In the genomic region with DNA sequence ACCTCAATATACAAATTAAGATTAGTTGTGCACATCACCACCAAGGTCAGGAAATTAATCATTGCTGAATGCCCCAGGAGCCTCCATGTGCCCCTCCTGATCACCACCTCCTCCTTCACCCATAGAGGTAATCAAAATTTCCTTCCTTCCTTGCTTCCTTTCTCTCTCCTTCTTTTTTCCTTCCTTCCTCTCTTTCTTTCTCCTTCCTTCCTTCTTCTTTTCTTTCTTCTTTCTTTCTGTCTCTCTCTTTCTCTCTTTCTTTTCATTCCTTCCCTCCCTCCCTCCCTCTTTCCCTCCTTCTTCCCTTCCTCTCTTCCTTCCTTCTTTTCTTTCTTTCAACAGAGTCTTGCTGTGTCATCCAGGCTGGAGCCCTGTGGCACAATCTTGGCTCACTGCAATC, we compare ENCODE assay signal across 19 cellular contexts.
DNase-seq lines count a peak whose midpoint lies in the region; ATAC-seq and TF ChIP-seq lines count a peak whose summit lies in the region.
"Had no signal": no experiment of that assay in that cellular context is flagged by ENCODE, and none has a peak within 500 bp of the region (broad histone marks: within the 10 kb centered on the region; RNA-seq: fewer than 3 reads in every experiment).

No MANE protein-coding gene starts in this region.

- H3K4me3 Mint-ChIP-seq in GM23338 (no peak overlapping the region), T-helper 17 cell (no peak overlapping the region), MCF 10A (ENCODE audit: unreplicated experiment) (no peak overlapping the region)
- no peak overlapping the region for H3K4me3 Mint-ChIP-seq in central memory CD8-positive, alpha-beta T cell
- H3K4me3 Mint-ChIP-seq: CD4-positive, alpha-beta T cell; CD8-positive, alpha-beta T cell had no signal

- no peak overlapping the region for H3K27ac ChIP-seq in GM23338 (ENCODE audit: low read depth)
- peak overlapping the region; percentile 64 for H3K27ac ChIP-seq in neutrophil
- H3K27ac ChIP-seq: BLaER1 had no signal

- peaks cover under 1% of the 10 kb centered on the region for H3K27me3 Mint-ChIP-seq in GM23338 (ENCODE audit: insufficient read depth, low read depth, poor library complexity)
- H3K27me3 Mint-ChIP-seq in T-helper 17 cell, result no peaks in the 10 kb centered on the region
- H3K27me3 Mint-ChIP-seq in central memory CD8-positive, alpha-beta T cell, result peaks cover 12% of the 10 kb centered on the region
- H3K27me3 Mint-ChIP-seq in MCF 10A (ENCODE audit: insufficient read depth, unreplicated experiment), result no peaks in the 10 kb centered on the region
- H3K27me3 Mint-ChIP-seq: CD4-positive, alpha-beta T cell had no signal

- no TSS peak for BruUV-seq in MCF 10A (replicated peaks; lab: Mats Ljungman, UMichigan)

- no peaks in the 10 kb centered on the region for H4K20me1 ChIP-seq in GM23338 (replicated peaks; ENCODE audit: insufficient read depth)
- H4K20me1 ChIP-seq: BLaER1 had no signal

- H2AFZ ChIP-seq in GM23338, result 0 out of 2 replicates have a peak overlapping the region, but pooled peaks have one; percentile 43

- H3K9me3 ChIP-seq in T-helper 17 cell (ENCODE audit: control insufficient read depth, low read length, poor library complexity, severe bottlenecking), result no peaks in the 10 kb centered on the region
- no peaks in the 10 kb centered on the region for H3K9me3 ChIP-seq in neutrophil
- H3K9me3 ChIP-seq: BE2C had no signal

- H3K4me1 Mint-ChIP-seq in GM23338, result peaks cover 6% of the 10 kb centered on the region; the same call in 2 of the 3 replicates
- H3K4me1 Mint-ChIP-seq in T-helper 17 cell, result no peaks in the 10 kb centered on the region
- H3K4me1 Mint-ChIP-seq in central memory CD8-positive, alpha-beta T cell, result no peaks in the 10 kb centered on the region
- H3K4me1 Mint-ChIP-seq in MCF 10A (ENCODE audit: insufficient read depth, unreplicated experiment), result peaks cover 10% of the 10 kb centered on the region

- H3K36me3 Mint-ChIP-seq in GM23338 (ENCODE audit: low read depth) (peaks cover 5% of the 10 kb centered on the region), T-helper 17 cell (ENCODE audit: low read depth) (no peaks in the 10 kb centered on the region), MCF 10A (ENCODE audit: insufficient read depth, unreplicated experiment) (no peaks in the 10 kb centered on the region)
- no peaks in the 10 kb centered on the region for H3K36me3 Mint-ChIP-seq in central memory CD8-positive, alpha-beta T cell (ENCODE audit: insufficient read depth)
- H3K36me3 Mint-ChIP-seq: CD8-positive, alpha-beta T cell had no signal

- H3K4me3 ChIP-seq in GM23338 (no peak overlapping the region), neutrophil (ENCODE audit: low read depth in 1 of 2, low read length in 1 of 2) (no peak overlapping the region)
- H3K4me3 ChIP-seq: BLaER1 had no signal

- TF ChIP-seq CTCF in GM23338 (conservative IDR thresholded peaks at IDR 0.05; ENCODE audit: low read depth in 2 of 2) (no peak), neutrophil (IDR thresholded peaks at IDR 0.05) (no peak), MCF 10A (IDR thresholded peaks at IDR 0.05; ENCODE audit: unreplicated experiment) (no peak)

- POLR2A ChIA-PET in MCF 10A (lab: Yijun Ruan, JAX), result interaction anchor here (0.9 to 36.1 kb wide), 3 partner anchors 9 to 63 kb away, joined by 4 to 1703 read pairs (median 12); a partner anchor contains a TSS

- H3K9me2 ChIP-seq in GM23338 (ENCODE audit: insufficient read depth), result no peaks in the 10 kb centered on the region

- H3K79me2 ChIP-seq in GM23338 (replicated peaks; ENCODE audit: insufficient read depth), result no peaks in the 10 kb centered on the region

- no peak overlapping the region for H3K4me2 ChIP-seq in GM23338
- H3K4me2 ChIP-seq: BLaER1 had no signal

- H3K9me3 Mint-ChIP-seq in GM23338, result peaks cover 17% of the 10 kb centered on the region
- H3K9me3 Mint-ChIP-seq in central memory CD8-positive, alpha-beta T cell, result no peaks in the 10 kb centered on the region
- no peaks in the 10 kb centered on the region for H3K9me3 Mint-ChIP-seq in MCF 10A (ENCODE audit: unreplicated experiment)
- H3K9me3 Mint-ChIP-seq: CD4-positive, alpha-beta T cell; CD8-positive, alpha-beta T cell had no signal

- H3K27me3 ChIP-seq in GM23338 (ENCODE audit: insufficient read depth) (no peaks in the 10 kb centered on the region), neutrophil (no peaks in the 10 kb centered on the region)
- H3K27me3 ChIP-seq: BE2C, BLaER1 had no signal

- H3K4me1 ChIP-seq in GM23338 (ENCODE audit: insufficient read depth) (peaks cover 8% of the 10 kb centered on the region; the same call in 1 of the 2 replicates), neutrophil (ENCODE audit: control insufficient read depth in 1 of 2, insufficient read depth in 1 of 2, low read depth in 1 of 2, low read length in 1 of 2) (peaks cover 28 to 29% of the 10 kb centered on the region in 2 experiments)
- H3K4me1 ChIP-seq: BE2C, BLaER1, Caco-2 had no signal

- H3K27ac Mint-ChIP-seq in GM23338 (no peak overlapping the region), T-helper 17 cell (peak overlapping the region; percentile 42), MCF 10A (ENCODE audit: low read depth, unreplicated experiment) (no peak overlapping the region)
- peak overlapping the region; percentile 35 for H3K27ac Mint-ChIP-seq in central memory CD8-positive, alpha-beta T cell (ENCODE audit: low read depth)
- H3K27ac Mint-ChIP-seq: CD4-positive, alpha-beta T cell; CD8-positive, alpha-beta T cell had no signal

- intact Hi-C loops in MCF 10A (cut with micrococcal nuclease), result no loop called here

- CTCF ChIA-PET in MCF 10A (lab: Yijun Ruan, JAX), result no interaction called here

- H3F3A ChIP-seq in GM23338 (replicated peaks; ENCODE audit: low read depth), result no peaks in the 10 kb centered on the region

- H3K36me3 ChIP-seq in GM23338 (ENCODE audit: insufficient read depth), result no peaks in the 10 kb centered on the region
- no peaks in the 10 kb centered on the region for H3K36me3 ChIP-seq in neutrophil
- H3K36me3 ChIP-seq: BE2C, BLaER1 had no signal

- DNase-seq in GM23338 (ENCODE audit: low spot score) (no peak), T-helper 17 cell (no peak), amniotic stem cell (lab: John Stamatoyannopoulos, UW) (no peak), MCF 10A (ENCODE audit: unreplicated experiment) (no peak)
- DNase-seq in central memory CD8-positive, alpha-beta T cell (ENCODE audit: low spot score in 2 of 2), result no peak
- no peak for DNase-seq in activated effector memory CD4-positive, alpha-beta T cell treated with Interleukin-2 at 50 U/mL for 16 hours
- DNase-seq: 8988T; ACHN; BE2C; C1 segment of cervical spinal cord; Caco-2; Calu3; CD4-positive, alpha-beta T cell; CD8-positive, alpha-beta T cell; DMS79 treated with DMSO at 0.1 percent for 48 hours; GF-D8 had no signal

- ATAC-seq in GM23338 (no peak), T-helper 17 cell (no peak), GM21526 (IDR thresholded peaks at IDR 0.05; ENCODE audit: low FRiP score, unreplicated experiment) (no peak)
- ATAC-seq in central memory CD8-positive, alpha-beta T cell (replicated peaks; ENCODE audit: extremely low read depth, poor library complexity, severe bottlenecking), result no peak
- ATAC-seq: CD8-positive, alpha-beta T cell had no signal

TF ChIP-seq in GM23338, 12 proteins besides CTCF, POLR2A, EP300 and RAD21 (continues in another document):
- TF ChIP-seq, protein P1, sequence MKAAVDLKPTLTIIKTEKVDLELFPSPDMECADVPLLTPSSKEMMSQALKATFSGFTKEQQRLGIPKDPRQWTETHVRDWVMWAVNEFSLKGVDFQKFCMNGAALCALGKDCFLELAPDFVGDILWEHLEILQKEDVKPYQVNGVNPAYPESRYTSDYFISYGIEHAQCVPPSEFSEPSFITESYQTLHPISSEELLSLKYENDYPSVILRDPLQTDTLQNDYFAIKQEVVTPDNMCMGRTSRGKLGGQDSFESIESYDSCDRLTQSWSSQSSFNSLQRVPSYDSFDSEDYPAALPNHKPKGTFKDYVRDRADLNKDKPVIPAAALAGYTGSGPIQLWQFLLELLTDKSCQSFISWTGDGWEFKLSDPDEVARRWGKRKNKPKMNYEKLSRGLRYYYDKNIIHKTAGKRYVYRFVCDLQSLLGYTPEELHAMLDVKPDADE (IDR thresholded peaks at IDR 0.05), result no peak

Comparison
In these comparisons a context has a peak if more than half of its experiments do, and no peak if none do; other contexts are left out.
1. H3K27ac Mint-ChIP-seq: peak in T-helper 17 cell (single experiment) and central memory CD8-positive, alpha-beta T cell (single experiment); none in GM23338 (single experiment) and MCF 10A (single experiment).